18 cellular contexts compared by ENCODE assay signal in the genomic region with DNA sequence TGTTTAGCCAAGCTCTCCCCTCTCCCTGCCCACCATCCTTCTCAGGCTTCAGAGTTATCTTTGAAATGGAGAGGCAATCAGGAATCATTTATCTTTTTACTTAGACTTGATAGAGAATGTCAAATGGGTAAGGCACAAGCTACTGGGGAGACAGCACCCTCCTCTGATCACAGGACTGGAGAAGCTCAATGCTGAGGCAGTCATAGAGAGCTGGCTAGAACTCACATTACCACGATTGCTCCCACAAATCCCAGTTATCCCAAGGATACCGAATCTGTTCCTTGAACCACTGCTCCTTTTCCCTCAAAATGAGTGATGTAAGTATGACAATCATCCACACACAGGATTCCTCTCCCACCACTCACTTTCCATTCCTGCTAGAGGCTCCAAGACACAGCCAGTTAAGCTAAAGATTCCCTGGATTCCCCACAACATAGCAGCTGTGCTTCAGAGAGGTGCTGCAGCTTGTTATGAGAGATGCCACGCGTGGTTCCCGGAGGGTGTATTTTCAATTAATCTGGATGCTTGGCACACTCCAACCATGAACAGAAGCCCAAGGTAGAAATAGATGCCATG.
"Had no signal": no experiment of that assay in that cellular context is flagged by ENCODE, and none has a peak within 500 bp of the region (broad histone marks: within the 10 kb centered on the region; RNA-seq: fewer than 3 reads in every experiment).

No MANE protein-coding gene starts in this region.

- DNase-seq: activated CD4-positive, alpha-beta T cell treated with anti-CD3 and anti-CD28 coated beads, Interleukin-2, amount 50 U/mL, for 48 hours; activated CD4-positive, CD25-positive, alpha-beta regulatory T cell treated with anti-CD3 and anti-CD28 coated beads, Interleukin-2, amount 50 U/mL, for 72 hours; activated CD8-positive, alpha-beta memory T cell treated with anti-CD3 and anti-CD28 coated beads, Interleukin-2, amount 10 ng/mL, durations not matched to agents 7 days and 5 days; activated naive CD4-positive, alpha-beta T cell treated with anti-CD3 and anti-CD28 coated beads, Interleukin-2, amount 50 U/mL, for 16 hours; activated T-cell treated with anti-CD3 and anti-CD28 coated beads, Interleukin-2, amount 50 U/mL, for 24 hours; body of pancreas; central memory CD4-positive, alpha-beta T cell; colonic mucosa; foreskin fibroblast; left cardiac atrium; naive thymus-derived CD4-positive, alpha-beta T cell; occipital lobe; right lobe of liver; stimulated activated CD4-positive, alpha-beta T cell treated with anti-CD3 and anti-CD28 coated beads, Interleukin-1b, Interleukin-23, amount 100 ng/mL, for 48 hours; stimulated activated naive CD8-positive, alpha-beta T cell treated with anti-CD3 and anti-CD28 coated beads, Interleukin-15, amount 100 ng/mL, for 72 hours had no signal

- H3K9me3 Mint-ChIP-seq: activated T-cell treated with anti-CD3 and anti-CD28 coated beads, Interleukin-2, amount 50 U/mL, for 24 hours; stimulated activated naive CD8-positive, alpha-beta T cell treated with anti-CD3 and anti-CD28 coated beads, Interleukin-15, amount 100 ng/mL, for 72 hours had no signal

- H3K36me3 Mint-ChIP-seq: activated CD8-positive, alpha-beta memory T cell treated with anti-CD3 and anti-CD28 coated beads, Interleukin-2, amount 10 ng/mL, durations not matched to agents 7 days and 5 days; naive thymus-derived CD4-positive, alpha-beta T cell had no signal

- H3K27ac Mint-ChIP-seq: activated CD8-positive, alpha-beta memory T cell treated with anti-CD3 and anti-CD28 coated beads, Interleukin-2, amount 10 ng/mL, durations not matched to agents 7 days and 5 days; activated T-cell treated with anti-CD3 and anti-CD28 coated beads, Interleukin-2, amount 50 U/mL, for 24 hours; naive thymus-derived CD4-positive, alpha-beta T cell; progenitor cell of endocrine pancreas; stimulated activated naive CD8-positive, alpha-beta T cell treated with anti-CD3 and anti-CD28 coated beads, Interleukin-15, amount 100 ng/mL, for 72 hours had no signal

- ATAC-seq: activated CD8-positive, alpha-beta memory T cell treated with anti-CD3 and anti-CD28 coated beads, Interleukin-2, amount 10 ng/mL, durations not matched to agents 7 days and 5 days; body of pancreas; naive thymus-derived CD4-positive, alpha-beta T cell; right lobe of liver; SK-N-SH treated with all-trans-retinoic acid at 6 μM for 48 hours; stimulated activated naive CD8-positive, alpha-beta T cell treated with anti-CD3 and anti-CD28 coated beads, Interleukin-15, amount 100 ng/mL, for 72 hours had no signal

- H3K4me3 Mint-ChIP-seq: activated CD8-positive, alpha-beta memory T cell treated with anti-CD3 and anti-CD28 coated beads, Interleukin-2, amount 10 ng/mL, durations not matched to agents 7 days and 5 days; activated T-cell treated with anti-CD3 and anti-CD28 coated beads, Interleukin-2, amount 50 U/mL, for 24 hours; naive thymus-derived CD4-positive, alpha-beta T cell; stimulated activated naive CD8-positive, alpha-beta T cell treated with anti-CD3 and anti-CD28 coated beads, Interleukin-15, amount 100 ng/mL, for 72 hours had no signal

- H3K27me3 Mint-ChIP-seq: activated CD8-positive, alpha-beta memory T cell treated with anti-CD3 and anti-CD28 coated beads, Interleukin-2, amount 10 ng/mL, durations not matched to agents 7 days and 5 days; activated T-cell treated with anti-CD3 and anti-CD28 coated beads, Interleukin-2, amount 50 U/mL, for 24 hours; progenitor cell of endocrine pancreas had no signal

- H3K4me1 ChIP-seq: body of pancreas, colonic mucosa, right lobe of liver had no signal

- H3K4me3 ChIP-seq: body of pancreas, colonic mucosa, lung, right lobe of liver had no signal

- H3K9me3 ChIP-seq: body of pancreas, colonic mucosa, right lobe of liver had no signal

- H3K36me3 ChIP-seq: colonic mucosa, right lobe of liver had no signal

- H3K27ac ChIP-seq: body of pancreas, colonic mucosa, right lobe of liver had no signal

- H3K27me3 ChIP-seq: body of pancreas, colonic mucosa, right lobe of liver had no signal

- H3K4me1 Mint-ChIP-seq: activated CD8-positive, alpha-beta memory T cell treated with anti-CD3 and anti-CD28 coated beads, Interleukin-2, amount 10 ng/mL, durations not matched to agents 7 days and 5 days; naive thymus-derived CD4-positive, alpha-beta T cell; stimulated activated naive CD8-positive, alpha-beta T cell treated with anti-CD3 and anti-CD28 coated beads, Interleukin-15, amount 100 ng/mL, for 72 hours had no signal
